ENCODE assay signal across 9 cellular contexts in genomic region chr15:46232471-46232870, GRCh38.
"Had no signal": no experiment of that assay in that cellular context is flagged by ENCODE, and none has a peak within 500 bp of the region (broad histone marks: within the 10 kb centered on the region; RNA-seq: fewer than 3 reads in every experiment).

No MANE protein-coding gene starts in this region.

- ATAC-seq: HCT116, K562 had no signal

- H3K36me3 ChIP-seq: HAP-1 had no signal

- H3K4me3 ChIP-seq: GM23248, HAP-1, K562 had no signal

- DNase-seq: GM23248, GOT3, H7, HFFc6, IMR-90, KG1 had no signal

- H3K9ac ChIP-seq: GM23248 had no signal

- H3K9me3 ChIP-seq: HAP-1 had no signal

- H3K27ac ChIP-seq: GM23248 had no signal

- H3K4me3 Mint-ChIP-seq: HFFc6 had no signal

- H3K9me3 Mint-ChIP-seq: HFFc6 had no signal

- H3K27ac Mint-ChIP-seq: HFFc6 had no signal

- H3K4me1 ChIP-seq: HAP-1 had no signal
